ENCODE assay signal across 1 cellular context in genomic region chr7:32494946-32495297, GRCh38.
TF ChIP-seq lines count a peak whose summit lies in the region.

No MANE protein-coding gene starts in this region.

TF ChIP-seq in A549, 52 proteins besides CTCF, POLR2A, EP300 and RAD21 (continued from another document):
- TF ChIP-seq BCL3 (IDR thresholded peaks at IDR 0.05), result peak; percentile 65; the same call in 1 of the 3 replicates
- TF ChIP-seq JUN (IDR thresholded peaks at IDR 0.05), result peak in 1 of 2 experiments; percentile 56; a peak in 1 of 5 replicates
- TF ChIP-seq JUNB (IDR thresholded peaks at IDR 0.05), result no peak
- no peak for TF ChIP-seq KDM1A (IDR thresholded peaks at IDR 0.05; ENCODE audit: low read depth)
- no peak for TF ChIP-seq CBX2 (IDR thresholded peaks at IDR 0.05; ENCODE audit: borderline replicate concordance, low read depth)
- no peak for TF ChIP-seq USF2 (IDR thresholded peaks at IDR 0.05)
